Comparison of ENCODE assay signal across 19 cellular contexts in genomic region chr3:39513801-39514369, GRCh38. TPM values are rescaled to one million over a fixed set of nuclear protein-coding genes. Genes with fewer than 3 reads are reported as not detected.
DNase-seq lines count a peak whose midpoint lies in the region; ATAC-seq, FAIRE-seq and TF ChIP-seq lines count a peak whose summit lies in the region.
"Had no signal": no experiment of that assay in that cellular context is flagged by ENCODE, and none has a peak within 500 bp of the region (broad histone marks: within the 10 kb centered on the region; RNA-seq: fewer than 3 reads in every experiment).

No MANE protein-coding gene starts in this region.

- no peak for TF ChIP-seq RAD21 in A549 (conservative IDR thresholded peaks at IDR 0.05 in 1 of 2, IDR thresholded peaks at IDR 0.05 in 1 of 2)

- no peaks in the 10 kb centered on the region for H3K9me3 ChIP-seq in A549
- H3K9me3 ChIP-seq: BLaER1 treated with 17β-estradiol and CSF1 and Interleukin-3, amounts not matched to agents 10 nM and 100 nM had no signal

- WGBS in A549 (ENCODE audit: missing lambda C conversion rate), result 3% methylated on average over 3 of the region's 3 CpGs

- CTCF ChIA-PET in A549 (lab: Yijun Ruan, JAX), result interaction anchor here (2.3 to 2.7 kb wide), 2 partner anchors 15 to 66 kb away, joined by 8 to 18 read pairs; no protein-coding TSS in a partner anchor

- H3K4me2 ChIP-seq in A549, result no peak overlapping the region
- H3K4me2 ChIP-seq: BLaER1 treated with 17β-estradiol and CSF1 and Interleukin-3, amounts not matched to agents 10 nM and 100 nM had no signal

- H3K27ac ChIP-seq in A549 (no peak overlapping the region), temporal lobe (ENCODE audit: low read depth, low read length) (peak overlapping the region; percentile 54)
- H3K27ac ChIP-seq: BLaER1 treated with 17β-estradiol and CSF1 and Interleukin-3, amounts not matched to agents 10 nM and 100 nM had no signal

- H3K4me1 ChIP-seq in A549, result no peaks in the 10 kb centered on the region
- H3K4me1 ChIP-seq: BLaER1 treated with 17β-estradiol and CSF1 and Interleukin-3, amounts not matched to agents 10 nM and 100 nM had no signal

- no peak for FAIRE-seq in A549 (lab: Jason Lieb, UNC)
- FAIRE-seq: G401.6, GM12891, GM19239, H1 had no signal

- TF ChIP-seq POLR2A in A549 (IDR thresholded peaks at IDR 0.05; ENCODE audit: low read length), result no peak

- ATAC-seq in A549 (no peak), HG02885 (IDR thresholded peaks at IDR 0.05; ENCODE audit: poor library complexity, unreplicated experiment) (no peak)
- ATAC-seq: CD8-positive, alpha-beta T cell had no signal

- no peak overlapping the region for H3K4me3 ChIP-seq in A549
- H3K4me3 ChIP-seq: BLaER1 treated with 17β-estradiol and CSF1 and Interleukin-3, amounts not matched to agents 10 nM and 100 nM had no signal

- DNase-seq in A549 (ENCODE audit: low read depth in 1 of 2, low spot score in 1 of 2), result no peak
- peak; percentile 74 for DNase-seq in NCI-H446 treated with DMSO at 0.1 percent for 48 hours (lab: John Stamatoyannopoulos, UW)
- peak; percentile 58 for DNase-seq in inferior parietal cortex (ENCODE audit: extremely low spot score)
- no peak for DNase-seq in NCI-H1694 (lab: John Stamatoyannopoulos, UW)
- no peak for DNase-seq in LoVo (ENCODE audit: low spot score)
- DNase-seq: 8988T; Calu3; CD8-positive, alpha-beta T cell; DND-41; EL; H9 had no signal

- TF ChIP-seq CTCF in A549 (IDR thresholded peaks at IDR 0.05), result no peak

- TF ChIP-seq EP300 in A549 (IDR thresholded peaks at IDR 0.05), result no peak

- POLR2A ChIA-PET in A549 (lab: Yijun Ruan, JAX), result no interaction called here

TF ChIP-seq in A549, 52 proteins besides CTCF, POLR2A, EP300 and RAD21:
- TF ChIP-seq CBX8 (IDR thresholded peaks at IDR 0.05) (peak; percentile 90), USF2 (IDR thresholded peaks at IDR 0.05) (no peak), JUN (IDR thresholded peaks at IDR 0.05) (no peak), CEBPB (IDR thresholded peaks at IDR 0.05) (no peak)
TF ChIP-seq in A549: peak in this region for 1.

RNA-seq across cellular contexts. Expression of gene MOBP, which starts 46.4 kb away (rescaled TPM):
- 0.10 TPM in 1 of 2 replicates, not detected in the other for polyA plus RNA-seq in A549 (2011; rRNA removed)
- polyA plus RNA-seq in A549 (2012; cell fraction: cytosol; rRNA removed), result not detected in 2 replicates
- 0.04 and 0.12 TPM in 2 replicates for polyA plus RNA-seq in A549 (2012; cell fraction: nucleus; rRNA removed)
- 0.01 TPM in 1 of 3 replicates, not detected in the others for polyA plus RNA-seq in A549 (2017; fragmentation: RNase III; extraction: RNeasy Plus Mini Kit Qiagen cat#74134 plus additional on column Dnase treatment)
- polyA minus RNA-seq in A549 (2011; rRNA and poly(A)+ RNA removed), result not detected in 2 replicates
- 0.25 TPM for total RNA-seq in temporal lobe
- total RNA-seq: B cell; CD8-positive, alpha-beta T cell; H9 had no signal

Comparison
In these comparisons a context has a peak if more than half of its experiments do, and no peak if none do; other contexts are left out.
1. DNase-seq: peak in NCI-H446 treated with DMSO at 0.1 percent for 48 hours (single experiment) and inferior parietal cortex (single experiment); none in A549 (0 of 2), NCI-H1694 (single experiment) and LoVo (single experiment).